ENCODE assay signal across 20 cellular contexts in the genomic region with DNA sequence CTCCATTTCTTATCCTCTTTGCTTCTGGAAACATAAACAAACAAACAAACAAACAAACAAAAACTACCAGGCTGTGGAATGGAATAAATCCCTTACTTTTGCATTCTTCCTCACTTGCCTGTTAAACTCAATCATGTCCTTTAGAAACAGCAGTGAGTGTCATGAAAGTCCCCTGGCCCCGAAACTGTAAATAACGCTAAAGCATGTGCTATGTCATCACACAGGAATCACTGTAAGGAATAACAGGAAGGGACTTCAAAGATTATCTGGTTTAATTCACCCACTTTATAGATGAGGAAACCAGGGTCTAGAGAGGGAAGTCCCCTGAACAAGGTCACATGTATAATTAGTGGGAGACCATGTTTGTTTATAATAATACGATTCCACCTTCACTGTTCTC.
DNase-seq lines count a peak whose midpoint lies in the region; FAIRE-seq and TF ChIP-seq lines count a peak whose summit lies in the region.
"Had no signal": no experiment of that assay in that cellular context is flagged by ENCODE, and none has a peak within 500 bp of the region (broad histone marks: within the 10 kb centered on the region; RNA-seq: fewer than 3 reads in every experiment).

No MANE protein-coding gene starts in this region.

- H3K27ac ChIP-seq in H1 (ENCODE audit: low read depth, low read length) (no peak overlapping the region), mesenchymal stem cell (ENCODE audit: low read length, poor library complexity, severe bottlenecking) (no peak overlapping the region), thyroid gland (no peak overlapping the region)
- H3K27ac ChIP-seq: GM23248 had no signal

- no peak overlapping the region for H2BK120ac ChIP-seq in H1 (replicated peaks; ENCODE audit: low read depth, low read length)
- H2BK120ac ChIP-seq in mesenchymal stem cell (ENCODE audit: low read depth, low read length): no peak overlapping the region

- no peaks in the 10 kb centered on the region for H3K36me3 ChIP-seq in H1 (ENCODE audit: control insufficient read depth in 2 of 4, insufficient read depth in 4 of 4, low read length in 3 of 4)
- no peaks in the 10 kb centered on the region for H3K36me3 ChIP-seq in mesenchymal stem cell (ENCODE audit: control insufficient read depth in 1 of 2, insufficient read depth in 2 of 2, low read depth in 1 of 2, low read length in 2 of 2)
- H3K36me3 ChIP-seq in thyroid gland: no peaks in the 10 kb centered on the region
- H3K36me3 ChIP-seq: BE2C had no signal

- H3K9ac ChIP-seq in H1 (replicated peaks in 1 of 4; ENCODE audit: extremely low read depth in 1 of 4, low read depth in 3 of 4, low read length in 3 of 4) (no peak overlapping the region), mesenchymal stem cell (ENCODE audit: low read length) (no peak overlapping the region)
- H3K9ac ChIP-seq: GM23248 had no signal

- no peak overlapping the region for H3K4ac ChIP-seq in H1 (replicated peaks; ENCODE audit: insufficient read length, low read depth, low read length)
- no peak overlapping the region for H3K4ac ChIP-seq in mesenchymal stem cell (ENCODE audit: low read depth in 1 of 2, low read length in 2 of 2)

- H2BK20ac ChIP-seq in H1 (ENCODE audit: low read length): no peak overlapping the region

- DNase-seq in H1 (ENCODE audit: low read depth in 1 of 2, low spot score in 2 of 2) (no peak), fibroblast of villous mesenchyme (ENCODE audit: low read depth) (peak; percentile 16), mesenchymal stem cell (peak; percentile 29), NCI-H446 treated with DMSO at 0.1 percent for 48 hours (lab: John Stamatoyannopoulos, UW) (no peak), KBM-7 (no peak), pons (ENCODE audit: low spot score) (no peak), thyroid gland (no peak)
- DNase-seq: ACHN; BE2C; C1 segment of cervical spinal cord; CD4-positive, CD25-positive, alpha-beta regulatory T cell; CD8-positive, alpha-beta memory T cell; COR-L47; DMS 273 treated with DMSO at 0.1 percent for 48 hours; DMS53; GM23248; HCEC 1CT had no signal

- H3K79me1 ChIP-seq in H1 (ENCODE audit: low read depth, low read length): no peaks in the 10 kb centered on the region
- H3K79me1 ChIP-seq in mesenchymal stem cell (replicated peaks; ENCODE audit: low read length, poor library complexity, severe bottlenecking): no peaks in the 10 kb centered on the region

- CTCF ChIA-PET in H1 (lab: Charles Lee; ENCODE audit: partially characterized antibody): no interaction called here

- TF ChIP-seq POLR2A in H1 (IDR thresholded peaks at IDR 0.05; ENCODE audit: control extremely low read depth in 1 of 2, low read depth in 2 of 2, low read length in 2 of 2) (no peak), thyroid gland (IDR thresholded peaks at IDR 0.05) (no peak)

- no peaks in the 10 kb centered on the region for H3K4me1 ChIP-seq in H1 (replicated peaks in 1 of 4; ENCODE audit: control insufficient read depth in 3 of 4, insufficient read depth in 4 of 4, low read length in 3 of 4)
- H3K4me1 ChIP-seq in mesenchymal stem cell (ENCODE audit: control insufficient read depth, insufficient read depth, low read depth, low read length): no peaks in the 10 kb centered on the region
- H3K4me1 ChIP-seq in thyroid gland: no peaks in the 10 kb centered on the region
- H3K4me1 ChIP-seq: BE2C had no signal

- H3K4me3 ChIP-seq in H1 (ENCODE audit: extremely low read depth in 1 of 4, insufficient read depth in 2 of 4, low read depth in 3 of 4, low read length in 4 of 4) (no peak overlapping the region), fibroblast of villous mesenchyme (ENCODE audit: low read depth, low read length) (no peak overlapping the region), mesenchymal stem cell (ENCODE audit: insufficient read depth in 1 of 2, low read depth in 1 of 2, low read length in 2 of 2) (no peak overlapping the region), thyroid gland (replicated peaks in 1 of 3) (no peak overlapping the region)
- H3K4me3 ChIP-seq: GM23248 had no signal

- H3K4me2 ChIP-seq in H1 (ENCODE audit: insufficient read depth in 1 of 2, low read depth in 2 of 2, low read length in 2 of 2): no peak overlapping the region
- H3K4me2 ChIP-seq in mesenchymal stem cell (ENCODE audit: low read length, poor library complexity, severe bottlenecking): no peak overlapping the region

- no peak for TF ChIP-seq RAD21 in H1 (IDR thresholded peaks at IDR 0.05 in 1 of 2, conservative IDR thresholded peaks at IDR 0.05 in 1 of 2; ENCODE audit: low read depth in 2 of 2, low read length in 2 of 2)

- no peak for TF ChIP-seq EP300 in H1 (IDR thresholded peaks at IDR 0.05; ENCODE audit: borderline replicate concordance in 1 of 2, low read depth in 2 of 2, low read length in 2 of 2)

- H3K79me2 ChIP-seq in H1 (ENCODE audit: control insufficient read depth in 1 of 2, insufficient read depth in 2 of 2, low read length in 2 of 2): no peaks in the 10 kb centered on the region

- no peak overlapping the region for H4K5ac ChIP-seq in H1 (ENCODE audit: insufficient read length, low read depth, low read length)

- H3K23me2 ChIP-seq in H1 (ENCODE audit: low read depth, low read length): no peaks in the 10 kb centered on the region

- H3K9me3 ChIP-seq in H1 (ENCODE audit: insufficient read depth in 2 of 2, low read depth in 1 of 2, low read length in 1 of 2): no peaks in the 10 kb centered on the region
- no peaks in the 10 kb centered on the region for H3K9me3 ChIP-seq in mesenchymal stem cell (ENCODE audit: control insufficient read depth, low read length)
- H3K9me3 ChIP-seq in thyroid gland: no peaks in the 10 kb centered on the region
- H3K9me3 ChIP-seq: BE2C had no signal

- H2BK12ac ChIP-seq in H1 (ENCODE audit: low read depth, low read length) (no peak overlapping the region), mesenchymal stem cell (ENCODE audit: low read length in 2 of 2) (no peak overlapping the region)

- no peak overlapping the region for H2AK5ac ChIP-seq in H1 (ENCODE audit: low read depth, low read length)
- no peak overlapping the region for H2AK5ac ChIP-seq in mesenchymal stem cell (ENCODE audit: low read length, severe bottlenecking)

- no peak overlapping the region for H4K91ac ChIP-seq in H1 (replicated peaks; ENCODE audit: insufficient read length, low read length)
- no peak overlapping the region for H4K91ac ChIP-seq in mesenchymal stem cell (ENCODE audit: low read length)

- H3K27me3 ChIP-seq in H1 (replicated peaks in 1 of 4; ENCODE audit: control insufficient read depth in 3 of 4, extremely low read depth in 1 of 4, insufficient read depth in 3 of 4, low read length in 3 of 4) (no peaks in the 10 kb centered on the region), mesenchymal stem cell (ENCODE audit: control insufficient read depth in 1 of 2, insufficient read depth in 1 of 2, low read length in 2 of 2) (no peaks in the 10 kb centered on the region), thyroid gland (no peaks in the 10 kb centered on the region)
- H3K27me3 ChIP-seq: BE2C had no signal

- TF ChIP-seq CTCF in H1 (IDR thresholded peaks at IDR 0.05; ENCODE audit: control extremely low read depth in 1 of 3, insufficient read depth in 1 of 3, low read depth in 1 of 3, low read length in 3 of 3): no peak
- no peak for TF ChIP-seq CTCF in fibroblast of villous mesenchyme (IDR thresholded peaks at IDR 0.05; ENCODE audit: insufficient read depth, low read depth, low read length)
- TF ChIP-seq CTCF in thyroid gland (IDR thresholded peaks at IDR 0.05): no peak

- H2AFZ ChIP-seq in H1 (ENCODE audit: low read length) (0 out of 2 replicates have a peak overlapping the region, but pooled peaks have one; percentile 53), mesenchymal stem cell (ENCODE audit: low read depth, low read length) (no peak overlapping the region)
- H2AFZ ChIP-seq: GM23248 had no signal

- H2BK5ac ChIP-seq in H1 (ENCODE audit: low read depth, low read length) (no peak overlapping the region), mesenchymal stem cell (ENCODE audit: low read depth, low read length, poor library complexity, severe bottlenecking) (no peak overlapping the region)

- H3K23ac ChIP-seq in H1 (ENCODE audit: insufficient read length) (no peak overlapping the region), mesenchymal stem cell (ENCODE audit: low read length in 2 of 2) (no peak overlapping the region)

- H3K18ac ChIP-seq in H1 (ENCODE audit: extremely low read depth, low read length) (no peak overlapping the region), mesenchymal stem cell (ENCODE audit: low read depth in 1 of 2, low read length in 2 of 2) (no peak overlapping the region)

- in situ Hi-C loops in KBM-7 (cut with MboI; ENCODE audit: low pct_unique_long_range_greater_than_20kb, low sequenced_read_pairs): no loop called here

- H2BK15ac ChIP-seq in H1 (ENCODE audit: low read length): no peak overlapping the region
- no peak overlapping the region for H2BK15ac ChIP-seq in mesenchymal stem cell (ENCODE audit: low read depth, poor library complexity, severe bottlenecking)

- POLR2A ChIA-PET in H1 (lab: Charles Lee; ENCODE audit: partially characterized antibody): no interaction called here

- H4K20me1 ChIP-seq in H1 (replicated peaks in 1 of 2; ENCODE audit: control insufficient read depth in 1 of 2, insufficient read depth in 2 of 2, low read length in 2 of 2): no peaks in the 10 kb centered on the region

- WGBS in H1 (ENCODE audit: extremely low coverage in 1 of 2, insufficient coverage in 1 of 2, insufficient read length in 1 of 2, insufficient replicate concordance in 2 of 2, low coverage in 1 of 2, low lambda C conversion rate in 2 of 2, missing lambda C conversion rate in 1 of 2), 2 experiments: 88% methylated on average over 3 of the region's 3 CpGs; no CpG with 5 or more reads in 1 of the 2 experiments
- WGBS in mesenchymal stem cell: no CpG with 5 or more reads among the region's 3 CpGs
- 68 to 92% methylated on average over 3 of the region's 3 CpGs for WGBS in thyroid gland, 2 donors

- H4K8ac ChIP-seq in H1 (ENCODE audit: extremely low read depth, insufficient read depth, low read length) (no peak overlapping the region), mesenchymal stem cell (ENCODE audit: low read length) (no peak overlapping the region)

- no peak for FAIRE-seq in H1 (lab: Jason Lieb, UNC)
- FAIRE-seq: A204.1, G401.6, GM12891 had no signal

- H3K14ac ChIP-seq in H1 (ENCODE audit: insufficient read length) (no peak overlapping the region), mesenchymal stem cell (ENCODE audit: low read length in 2 of 2) (no peak overlapping the region)

- intact Hi-C loops in thyroid gland (cut with DNase I): no loop called here

- H3K56ac ChIP-seq in H1 (replicated peaks; ENCODE audit: insufficient read length, low read depth, low read length): no peak overlapping the region

TF ChIP-seq in H1, 55 proteins besides CTCF, POLR2A, EP300 and RAD21 (continues in another document):
- no peak for TF ChIP-seq RFX5 (IDR thresholded peaks at IDR 0.05; ENCODE audit: borderline replicate concordance, low read depth, low read length)
- no peak for TF ChIP-seq KDM5A (IDR thresholded peaks at IDR 0.05; ENCODE audit: low read length)
- TF ChIP-seq GABPA (IDR thresholded peaks at IDR 0.05; ENCODE audit: borderline replicate concordance, insufficient read depth, low read length): no peak

Comparison
In these comparisons a context has a peak if more than half of its experiments do, and no peak if none do; other contexts are left out.
1. DNase-seq: peak in fibroblast of villous mesenchyme (single experiment) and mesenchymal stem cell (single experiment); none in H1 (0 of 2), NCI-H446 treated with DMSO at 0.1 percent for 48 hours (single experiment), KBM-7 (single experiment), pons (single experiment) and thyroid gland (0 of 2).